24 cellular contexts compared by ENCODE assay signal in the genomic region with DNA sequence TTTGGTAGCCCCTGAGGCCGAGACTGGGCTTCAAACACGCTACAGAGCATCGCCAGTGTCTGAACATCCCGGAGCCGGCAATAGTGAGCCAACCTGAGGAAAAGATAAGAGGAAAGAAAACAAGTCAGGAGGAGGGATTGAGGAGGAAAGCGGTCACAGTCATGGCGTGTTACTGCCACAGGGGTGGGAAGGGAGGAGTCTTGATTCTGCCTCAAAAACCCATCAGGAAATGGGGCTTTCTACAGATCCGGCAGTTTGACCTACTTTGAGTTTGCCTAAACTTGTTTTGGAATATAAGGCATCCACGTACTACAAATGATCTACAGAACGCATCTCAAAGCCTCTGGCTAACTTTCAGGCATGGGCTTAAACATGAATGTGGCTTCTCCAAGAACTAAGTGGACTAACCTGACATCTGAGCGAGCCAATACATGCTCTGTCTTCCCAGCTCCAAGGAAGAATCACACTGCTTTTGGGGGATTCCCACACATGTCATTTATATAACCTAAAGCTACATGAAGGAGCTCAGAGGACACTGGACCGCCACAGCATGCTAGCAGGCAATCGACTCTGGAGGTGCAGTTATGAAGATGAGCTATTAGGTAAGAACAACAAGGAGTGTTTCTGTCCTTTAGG.
DNase-seq lines count a peak whose midpoint lies in the region; ATAC-seq and TF ChIP-seq lines count a peak whose summit lies in the region.
"Had no signal": no experiment of that assay in that cellular context is flagged by ENCODE, and none has a peak within 500 bp of the region (broad histone marks: within the 10 kb centered on the region; RNA-seq: fewer than 3 reads in every experiment).

No MANE protein-coding gene starts in this region.

- H3K4me1 Mint-ChIP-seq in T-helper 17 cell (peaks cover 36% of the 10 kb centered on the region), endothelial cell (ENCODE audit: unreplicated experiment) (peaks cover 6% of the 10 kb centered on the region)
- peaks cover 46% of the 10 kb centered on the region for H3K4me1 Mint-ChIP-seq in stimulated activated effector memory CD8-positive, alpha-beta T cell treated with anti-CD3 and anti-CD28 coated beads, Interleukin-12 subunit alpha, Interleukin-12 subunit beta, amount 100 ng/mL, for 72 hours
- H3K4me1 Mint-ChIP-seq: activated naive CD4-positive, alpha-beta T cell treated with anti-CD3 and anti-CD28 coated beads, Interleukin-2, amount 50 U/mL, for 24 hours had no signal

- H3K27ac Mint-ChIP-seq in T-helper 17 cell (peak overlapping the region; percentile 98), endothelial cell (ENCODE audit: unreplicated experiment) (no peak overlapping the region)
- H3K27ac Mint-ChIP-seq in stimulated activated effector memory CD8-positive, alpha-beta T cell treated with anti-CD3 and anti-CD28 coated beads, Interleukin-12 subunit alpha, Interleukin-12 subunit beta, amount 100 ng/mL, for 72 hours: peak overlapping the region; percentile 96
- H3K27ac Mint-ChIP-seq: activated naive CD4-positive, alpha-beta T cell treated with anti-CD3 and anti-CD28 coated beads, Interleukin-2, amount 50 U/mL, for 24 hours; dendritic cell treated with granulocyte-macrophage colony-stimulating factor and Interleukin-4, amounts not matched to agents 40 ng/mL and 50 ng/mL, for 4 days had no signal

- peak overlapping the region; percentile 82 for H3K4me3 Mint-ChIP-seq in T-helper 17 cell
- peak overlapping the region; percentile 60 for H3K4me3 Mint-ChIP-seq in endothelial cell (ENCODE audit: unreplicated experiment)
- H3K4me3 Mint-ChIP-seq in stimulated activated effector memory CD8-positive, alpha-beta T cell treated with anti-CD3 and anti-CD28 coated beads, Interleukin-12 subunit alpha, Interleukin-12 subunit beta, amount 100 ng/mL, for 72 hours: peak overlapping the region; percentile 57
- H3K4me3 Mint-ChIP-seq: activated naive CD4-positive, alpha-beta T cell treated with anti-CD3 and anti-CD28 coated beads, Interleukin-2, amount 50 U/mL, for 24 hours; dendritic cell treated with granulocyte-macrophage colony-stimulating factor and Interleukin-4, amounts not matched to agents 40 ng/mL and 50 ng/mL, for 4 days had no signal

- no peak for TF ChIP-seq CTCF in endothelial cell (IDR thresholded peaks at IDR 0.05; ENCODE audit: unreplicated experiment)

- H3K9me3 ChIP-seq in T-helper 17 cell (ENCODE audit: control insufficient read depth, low read length, poor library complexity, severe bottlenecking): no peaks in the 10 kb centered on the region
- H3K9me3 ChIP-seq: ascending aorta, heart left ventricle, SJSA1, upper lobe of right lung had no signal

- H3K9me3 Mint-ChIP-seq in endothelial cell (ENCODE audit: unreplicated experiment): no peaks in the 10 kb centered on the region
- no peaks in the 10 kb centered on the region for H3K9me3 Mint-ChIP-seq in stimulated activated effector memory CD8-positive, alpha-beta T cell treated with anti-CD3 and anti-CD28 coated beads, Interleukin-12 subunit alpha, Interleukin-12 subunit beta, amount 100 ng/mL, for 72 hours
- H3K9me3 Mint-ChIP-seq: activated naive CD4-positive, alpha-beta T cell treated with anti-CD3 and anti-CD28 coated beads, Interleukin-2, amount 50 U/mL, for 24 hours; dendritic cell treated with granulocyte-macrophage colony-stimulating factor and Interleukin-4, amounts not matched to agents 40 ng/mL and 50 ng/mL, for 4 days had no signal

- DNase-seq in activated effector memory CD4-positive, alpha-beta T cell treated with Interleukin-2 at 50 U/mL for 16 hours: peak; percentile 20
- no peak for DNase-seq in activated effector memory CD4-positive, alpha-beta T cell treated with anti-CD3 and anti-CD28 coated beads, Interleukin-2, amount 50 U/mL, for 16 hours
- peak in 2 of 3 donors; percentile 16 to 26 for DNase-seq in T-helper 17 cell
- DNase-seq in endothelial cell (ENCODE audit: low spot score): no peak
- DNase-seq in stimulated activated effector memory CD8-positive, alpha-beta T cell treated with anti-CD3 and anti-CD28 coated beads, Interleukin-12 subunit alpha, Interleukin-12 subunit beta, amount 100 ng/mL, for 72 hours (ENCODE audit: low spot score in 2 of 2): no peak
- DNase-seq in kidney tubule cell (ENCODE audit: low spot score): no peak
- no peak for DNase-seq in islet precursor cell
- DNase-seq: ACHN; activated CD4-positive, alpha-beta T cell treated with anti-CD3 and anti-CD28 coated beads for 4 hours; C1 segment of cervical spinal cord; caudate nucleus; heart left ventricle; left colon; NCI-H1092; NCI-H187 treated with DMSO at 0.1 percent for 48 hours; NCI-H69; occipital lobe; stimulated activated CD8-positive, alpha-beta memory T cell treated with anti-CD3 and anti-CD28 coated beads, Interleukin-4, amount 100 ng/mL, for 48 hours; upper lobe of right lung had no signal

- H3K27me3 Mint-ChIP-seq in T-helper 17 cell (no peaks in the 10 kb centered on the region), endothelial cell (ENCODE audit: unreplicated experiment) (peaks cover 2% of the 10 kb centered on the region)
- H3K27me3 Mint-ChIP-seq: activated naive CD4-positive, alpha-beta T cell treated with anti-CD3 and anti-CD28 coated beads, Interleukin-2, amount 50 U/mL, for 24 hours; dendritic cell treated with granulocyte-macrophage colony-stimulating factor and Interleukin-4, amounts not matched to agents 40 ng/mL and 50 ng/mL, for 4 days had no signal

- peaks cover 22% of the 10 kb centered on the region for H3K36me3 Mint-ChIP-seq in T-helper 17 cell (ENCODE audit: low read depth)
- H3K36me3 Mint-ChIP-seq in endothelial cell (ENCODE audit: low read depth, unreplicated experiment): peaks cover 50% of the 10 kb centered on the region
- peaks cover 100% of the 10 kb centered on the region for H3K36me3 Mint-ChIP-seq in stimulated activated effector memory CD8-positive, alpha-beta T cell treated with anti-CD3 and anti-CD28 coated beads, Interleukin-12 subunit alpha, Interleukin-12 subunit beta, amount 100 ng/mL, for 72 hours

- ATAC-seq in T-helper 17 cell: peak; percentile 92
- ATAC-seq in stimulated activated effector memory CD8-positive, alpha-beta T cell treated with anti-CD3 and anti-CD28 coated beads, Interleukin-12 subunit alpha, Interleukin-12 subunit beta, amount 100 ng/mL, for 72 hours: peak; percentile 65
- ATAC-seq: HCT116, heart left ventricle, left colon, upper lobe of right lung had no signal

Comparison
In these comparisons a context has a peak if more than half of its experiments do, and no peak if none do; other contexts are left out.
1. DNase-seq: peak in activated effector memory CD4-positive, alpha-beta T cell treated with Interleukin-2 at 50 U/mL for 16 hours (single experiment) and T-helper 17 cell (2 of 3); none in activated effector memory CD4-positive, alpha-beta T cell treated with anti-CD3 and anti-CD28 coated beads, Interleukin-2, amount 50 U/mL, for 16 hours (single experiment), endothelial cell (single experiment), stimulated activated effector memory CD8-positive, alpha-beta T cell treated with anti-CD3 and anti-CD28 coated beads, Interleukin-12 subunit alpha, Interleukin-12 subunit beta, amount 100 ng/mL, for 72 hours (0 of 2), kidney tubule cell (single experiment) and islet precursor cell (single experiment).
2. Peak in every context shown above with its lines, with median percentiles within 50 percentile points of each other: H3K4me3 Mint-ChIP-seq.